ENCODE assay signal across 19 cellular contexts in genomic region chr6:2719053-2719375, GRCh38. TPM values are rescaled to one million over a fixed set of nuclear protein-coding genes. Genes with fewer than 3 reads are reported as not detected.
"Had no signal": no experiment of that assay in that cellular context is flagged by ENCODE, and none has a peak within 500 bp of the region (broad histone marks: within the 10 kb centered on the region; RNA-seq: fewer than 3 reads in every experiment).

No MANE protein-coding gene starts in this region.

- H3K9me3 ChIP-seq: ascending aorta, colonic mucosa, tibial artery had no signal

- H3K4me3 Mint-ChIP-seq: activated naive CD4-positive, alpha-beta T cell treated with anti-CD3 and anti-CD28 coated beads for 36 hours; activated naive CD8-positive, alpha-beta T cell treated with anti-CD3 and anti-CD28 coated beads, Interleukin-2, amount 50 U/mL, for 24 hours; activated T-helper 17 cell treated with anti-CD3 and anti-CD28 coated beads, Interleukin-2, amount 50 U/mL, for 72 hours; nephron had no signal

- H3K27ac ChIP-seq: ascending aorta, colonic mucosa, skin epidermis, tibial artery had no signal

- H3K27me3 ChIP-seq: ascending aorta, colonic mucosa, tibial artery had no signal

- H3K27me3 Mint-ChIP-seq: activated naive CD8-positive, alpha-beta T cell treated with anti-CD3 and anti-CD28 coated beads, Interleukin-2, amount 50 U/mL, for 24 hours; activated T-helper 17 cell treated with anti-CD3 and anti-CD28 coated beads, Interleukin-2, amount 50 U/mL, for 72 hours had no signal

- ATAC-seq: activated naive CD8-positive, alpha-beta T cell treated with anti-CD3 and anti-CD28 coated beads, Interleukin-2, amount 50 U/mL, for 24 hours; activated T-helper 17 cell treated with anti-CD3 and anti-CD28 coated beads, Interleukin-2, amount 50 U/mL, for 72 hours; esophagus mucosa; left ventricle myocardium superior had no signal

- H3K9me3 Mint-ChIP-seq: activated T-helper 17 cell treated with anti-CD3 and anti-CD28 coated beads, Interleukin-2, amount 50 U/mL, for 72 hours had no signal

- H3K27ac Mint-ChIP-seq: activated naive CD4-positive, alpha-beta T cell treated with anti-CD3 and anti-CD28 coated beads for 36 hours; activated naive CD8-positive, alpha-beta T cell treated with anti-CD3 and anti-CD28 coated beads, Interleukin-2, amount 50 U/mL, for 24 hours; activated T-helper 17 cell treated with anti-CD3 and anti-CD28 coated beads, Interleukin-2, amount 50 U/mL, for 72 hours had no signal

- H3K36me3 ChIP-seq: ascending aorta, colonic mucosa, tibial artery had no signal

- H3K4me1 Mint-ChIP-seq: activated T-helper 17 cell treated with anti-CD3 and anti-CD28 coated beads, Interleukin-2, amount 50 U/mL, for 72 hours had no signal

- DNase-seq: activated CD4-positive, alpha-beta T cell treated with anti-CD3 and anti-CD28 coated beads, Interleukin-2, amount 50 U/mL, for 4 hours; activated CD4-positive, CD25-positive, alpha-beta regulatory T cell treated with anti-CD3 and anti-CD28 coated beads, Interleukin-2, amount 50 U/mL, for 72 hours; activated naive CD4-positive, alpha-beta T cell treated with anti-CD3 and anti-CD28 coated beads for 36 hours; activated naive CD8-positive, alpha-beta T cell treated with anti-CD3 and anti-CD28 coated beads, Interleukin-2, amount 50 U/mL, for 24 hours; colonic mucosa; hypothalamus; kidney glomerular epithelial cell; left ventricle myocardium superior; nucleus accumbens; stimulated activated CD4-positive, alpha-beta T cell treated with anti-CD3 and anti-CD28 coated beads, Interleukin-4, amount 100 ng/mL, for 24 hours; stimulated activated naive CD4-positive, alpha-beta T cell; T-helper 9 cell; tibial artery had no signal

- FAIRE-seq: endometrium had no signal

- H3K4me1 ChIP-seq: ascending aorta, colonic mucosa, tibial artery had no signal

- H3K4me3 ChIP-seq: ascending aorta, colonic mucosa, skin epidermis, tibial artery had no signal

RNA-seq across cellular contexts. Expression of gene MYLK4, which starts 31.7 kb away (rescaled TPM):
- total RNA-seq: ascending aorta had no signal
